ENCODE assay signal across 1 cellular context in the genomic region with DNA sequence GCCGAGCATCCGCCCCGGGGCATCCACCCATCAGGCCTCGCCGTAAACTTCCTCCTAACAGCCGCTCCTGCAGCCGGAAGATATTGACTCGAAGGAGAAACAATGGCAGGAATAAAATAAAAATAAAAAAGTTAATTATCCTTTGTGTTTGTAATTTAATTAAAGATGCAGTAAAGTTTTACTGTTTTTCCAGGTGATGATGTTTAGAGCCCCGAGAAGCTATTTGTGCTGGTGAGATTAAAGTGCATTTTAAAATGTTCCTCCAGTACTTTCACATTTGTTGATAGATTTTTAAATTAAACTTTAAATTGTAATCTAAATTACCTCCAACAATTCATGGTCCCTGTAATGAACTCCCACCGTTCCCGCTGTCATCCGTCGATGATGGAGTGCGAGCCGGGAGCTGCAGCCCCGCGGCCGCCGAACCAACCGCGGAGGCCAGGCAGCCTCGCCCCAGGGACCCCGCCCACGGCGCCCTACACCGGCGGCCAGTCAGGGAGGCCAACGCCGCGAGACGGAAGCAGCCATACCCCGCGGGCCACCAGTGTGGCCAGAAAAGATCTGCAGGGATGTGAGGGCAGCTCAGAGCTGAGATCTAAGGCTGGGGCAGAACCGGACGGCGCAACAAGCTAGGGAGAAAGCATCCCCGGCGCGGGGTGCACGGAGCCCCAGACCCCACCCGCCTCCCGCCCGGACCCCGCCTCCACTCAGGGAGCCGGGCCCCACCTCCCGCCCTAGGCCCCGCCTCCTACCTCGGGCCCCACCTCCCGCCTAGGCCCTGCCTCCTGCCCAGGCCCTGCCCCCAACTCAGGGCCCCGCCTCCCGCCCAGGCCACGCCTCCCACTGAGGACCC.
TF ChIP-seq lines count a peak whose summit lies in the region.

No MANE protein-coding gene starts in this region.

TF ChIP-seq in HepG2, 621 proteins besides CTCF, POLR2A, EP300 and RAD21 (continued from another document):
- TF ChIP-seq ZNF512B (CRISPR knock-in tag; IDR thresholded peaks at IDR 0.05; ENCODE audit: borderline replicate concordance) (no peak), ZFP90 (CRISPR knock-in tag; IDR thresholded peaks at IDR 0.05; ENCODE audit: borderline replicate concordance) (no peak), PCBP2 (optimal IDR thresholded peaks at IDR 0.05; ENCODE audit: low read depth, low read length, poor library complexity, severe bottlenecking) (no peak), SAP130 (CRISPR knock-in tag; IDR thresholded peaks at IDR 0.05; ENCODE audit: low read depth) (peak; percentile 27; the same call in 1 of the 2 replicates), MBNL3 (CRISPR knock-in tag; conservative IDR thresholded peaks at IDR 0.05) (no peak), ZFP1 (CRISPR knock-in tag; IDR thresholded peaks at IDR 0.05) (no peak), PATZ1 (CRISPR knock-in tag; IDR thresholded peaks at IDR 0.05) (no peak), ZNF839 (CRISPR knock-in tag; IDR thresholded peaks at IDR 0.05; ENCODE audit: borderline replicate concordance) (no peak), HNRNPLL (IDR thresholded peaks at IDR 0.05; ENCODE audit: low read depth, low read length, poor library complexity, severe bottlenecking) (peak; percentile 27), GFI1 (CRISPR knock-in tag; IDR thresholded peaks at IDR 0.05; ENCODE audit: borderline replicate concordance) (no peak), NCOA1 (CRISPR knock-in tag; IDR thresholded peaks at IDR 0.05) (no peak)
- TF ChIP-seq, protein P1, sequence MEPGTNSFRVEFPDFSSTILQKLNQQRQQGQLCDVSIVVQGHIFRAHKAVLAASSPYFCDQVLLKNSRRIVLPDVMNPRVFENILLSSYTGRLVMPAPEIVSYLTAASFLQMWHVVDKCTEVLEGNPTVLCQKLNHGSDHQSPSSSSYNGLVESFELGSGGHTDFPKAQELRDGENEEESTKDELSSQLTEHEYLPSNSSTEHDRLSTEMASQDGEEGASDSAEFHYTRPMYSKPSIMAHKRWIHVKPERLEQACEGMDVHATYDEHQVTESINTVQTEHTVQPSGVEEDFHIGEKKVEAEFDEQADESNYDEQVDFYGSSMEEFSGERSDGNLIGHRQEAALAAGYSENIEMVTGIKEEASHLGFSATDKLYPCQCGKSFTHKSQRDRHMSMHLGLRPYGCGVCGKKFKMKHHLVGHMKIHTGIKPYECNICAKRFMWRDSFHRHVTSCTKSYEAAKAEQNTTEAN (CRISPR knock-in tag; conservative IDR thresholded peaks at IDR 0.05), result no peak
